Comparison of ENCODE assay signal across 26 cellular contexts in the genomic region with DNA sequence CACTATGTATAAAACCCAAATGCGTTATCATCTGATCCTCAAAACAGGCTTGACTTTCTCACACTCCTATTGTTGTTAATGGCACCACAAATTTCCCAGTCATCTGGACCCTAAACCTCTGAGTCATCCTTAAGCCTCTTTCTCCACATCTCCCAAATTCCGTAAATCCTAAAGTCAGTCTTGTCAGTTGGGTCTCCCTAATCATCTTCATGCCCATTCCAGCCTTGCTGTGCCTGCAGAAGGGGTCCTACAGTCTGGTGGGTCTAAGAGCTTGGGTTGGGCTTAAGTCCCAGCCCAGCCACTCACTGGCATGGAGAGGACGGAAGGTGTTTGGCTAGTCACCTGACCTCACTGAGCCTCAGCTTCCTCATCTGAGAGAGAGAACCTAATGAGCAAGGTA.
DNase-seq lines count a peak whose midpoint lies in the region; FAIRE-seq and TF ChIP-seq lines count a peak whose summit lies in the region.
"Had no signal": no experiment of that assay in that cellular context is flagged by ENCODE, and none has a peak within 500 bp of the region (broad histone marks: within the 10 kb centered on the region; RNA-seq: fewer than 3 reads in every experiment).

No MANE protein-coding gene starts in this region.

- no peaks in the 10 kb centered on the region for H3K79me2 ChIP-seq in KMS-11 (ENCODE audit: insufficient read depth, low read depth)
- H3K79me2 ChIP-seq in H1 (ENCODE audit: control insufficient read depth in 1 of 2, insufficient read depth in 2 of 2, low read length in 2 of 2), result no peaks in the 10 kb centered on the region
- no peaks in the 10 kb centered on the region for H3K79me2 ChIP-seq in mesendoderm (ENCODE audit: control insufficient read depth, insufficient read depth, low read length)

- DNase-seq in NCI-H82 (lab: John Stamatoyannopoulos, UW) (peak; percentile 71), H1 (ENCODE audit: low read depth in 1 of 2, low spot score in 2 of 2) (no peak), mesendoderm (peak; percentile 67), Caco-2 (no peak)
- DNase-seq in activated naive CD4-positive, alpha-beta T cell treated with anti-CD3 and anti-CD28 coated beads, Interleukin-2, amount 50 U/mL, for 16 hours, result no peak
- DNase-seq in activated CD4-positive, CD25-positive, alpha-beta regulatory T cell (lab: John Stamatoyannopoulos, UW), result no peak
- DNase-seq in activated CD4-positive, alpha-beta T cell treated with anti-CD3 and anti-CD28 coated beads for 4 hours, result no peak
- DNase-seq: AML-193; CD4-positive, alpha-beta T cell; CD8-positive, alpha-beta T cell; DMS 273 treated with DMSO at 0.1 percent for 48 hours; DMS153; DMS53; DMS79; DND-41; EL; GDM1 had no signal

- no peak overlapping the region for H3K27ac Mint-ChIP-seq in Caco-2 (ENCODE audit: unreplicated experiment)
- H3K27ac Mint-ChIP-seq: B cell; CD4-positive, alpha-beta T cell; CD8-positive, alpha-beta T cell had no signal

- peaks cover 61% of the 10 kb centered on the region for H3K4me1 ChIP-seq in KMS-11 (ENCODE audit: low read depth, poor library complexity, severe bottlenecking)
- H3K4me1 ChIP-seq in H1 (replicated peaks in 1 of 4; ENCODE audit: control insufficient read depth in 3 of 4, insufficient read depth in 4 of 4, low read length in 3 of 4), result peaks cover 4 to 17% (median 10%) of the 10 kb centered on the region in 4 experiments; a peak in 6 of 7 replicates
- peaks cover 21% of the 10 kb centered on the region for H3K4me1 ChIP-seq in mesendoderm (ENCODE audit: control insufficient read depth, low read depth, low read length)
- no peaks in the 10 kb centered on the region for H3K4me1 ChIP-seq in Caco-2
- H3K4me1 ChIP-seq: A549 had no signal

- no peak overlapping the region for H2BK5ac ChIP-seq in H1 (ENCODE audit: low read depth, low read length)
- no peak overlapping the region for H2BK5ac ChIP-seq in mesendoderm (ENCODE audit: low read length)

- intact Hi-C loops in Caco-2 (cut with micrococcal nuclease; ENCODE audit: unreplicated experiment), result no loop called here

- 0 out of 2 replicates have a peak overlapping the region, but pooled peaks have one; percentile 42 for H2BK12ac ChIP-seq in H1 (ENCODE audit: low read depth, low read length)

- no peaks in the 10 kb centered on the region for H3K36me3 ChIP-seq in KMS-11 (ENCODE audit: insufficient read depth)
- H3K36me3 ChIP-seq in H1 (ENCODE audit: control insufficient read depth in 2 of 4, insufficient read depth in 4 of 4, low read length in 3 of 4), result no peaks in the 10 kb centered on the region
- no peaks in the 10 kb centered on the region for H3K36me3 ChIP-seq in mesendoderm (ENCODE audit: control insufficient read depth, insufficient read depth, low read length)
- no peaks in the 10 kb centered on the region for H3K36me3 ChIP-seq in Caco-2 (ENCODE audit: control insufficient read depth, insufficient read depth, low read length)
- H3K36me3 ChIP-seq: BLaER1 treated with 17β-estradiol and CSF1 and Interleukin-3, amounts not matched to agents 10 nM and 100 nM had no signal

- H3K56ac ChIP-seq in H1 (replicated peaks; ENCODE audit: insufficient read length, low read depth, low read length), result no peak overlapping the region
- H3K56ac ChIP-seq in mesendoderm (ENCODE audit: low read length), result no peak overlapping the region

- H3K9ac ChIP-seq in KMS-11, result no peak overlapping the region
- no peak overlapping the region for H3K9ac ChIP-seq in H1 (replicated peaks in 1 of 4; ENCODE audit: extremely low read depth in 1 of 4, low read depth in 3 of 4, low read length in 3 of 4)
- H3K9ac ChIP-seq in mesendoderm (ENCODE audit: low read length), result no peak overlapping the region
- H3K9ac ChIP-seq: BLaER1 treated with 17β-estradiol and CSF1 and Interleukin-3, amounts not matched to agents 10 nM and 100 nM had no signal

- H3K9me3 ChIP-seq in H1 (ENCODE audit: insufficient read depth in 2 of 2, low read depth in 1 of 2, low read length in 1 of 2) (no peaks in the 10 kb centered on the region), Caco-2 (no peaks in the 10 kb centered on the region)
- H3K9me3 ChIP-seq: A549; BLaER1 treated with 17β-estradiol and CSF1 and Interleukin-3, amounts not matched to agents 10 nM and 100 nM had no signal

- no peak overlapping the region for H3K4me3 ChIP-seq in KMS-11 (IDR thresholded peaks at IDR 0.05; ENCODE audit: insufficient read depth, low read depth, low read length)
- H3K4me3 ChIP-seq in H1 (ENCODE audit: extremely low read depth in 1 of 4, insufficient read depth in 2 of 4, low read depth in 3 of 4, low read length in 4 of 4), result no peak overlapping the region
- H3K4me3 ChIP-seq in mesendoderm (ENCODE audit: low read length), result no peak overlapping the region
- H3K4me3 ChIP-seq in Caco-2 (ENCODE audit: low read depth, low read length), result no peak overlapping the region
- H3K4me3 ChIP-seq: A549; BLaER1 treated with 17β-estradiol and CSF1 and Interleukin-3, amounts not matched to agents 10 nM and 100 nM; GM12878 had no signal

- H3K18ac ChIP-seq in H1 (ENCODE audit: extremely low read depth, low read length) (peak overlapping the region; percentile 51; the same call in 1 of the 2 replicates), mesendoderm (ENCODE audit: low read length) (no peak overlapping the region)

- no peak overlapping the region for H2BK20ac ChIP-seq in H1 (ENCODE audit: low read length)

- POLR2A ChIA-PET in H1 (lab: Charles Lee; ENCODE audit: partially characterized antibody) (no interaction called here), Caco-2 (lab: Charles Lee) (no interaction called here)

- H2BK15ac ChIP-seq in H1 (ENCODE audit: low read length) (no peak overlapping the region), mesendoderm (replicated peaks; ENCODE audit: low read depth) (no peak overlapping the region)

- H3K9me3 Mint-ChIP-seq in Caco-2 (ENCODE audit: unreplicated experiment), result no peaks in the 10 kb centered on the region
- H3K9me3 Mint-ChIP-seq: CD4-positive, alpha-beta T cell; CD8-positive, alpha-beta T cell had no signal

- H3K4ac ChIP-seq in H1 (replicated peaks; ENCODE audit: insufficient read length, low read depth, low read length) (no peak overlapping the region), mesendoderm (ENCODE audit: low read depth, low read length) (no peak overlapping the region)

- CTCF ChIA-PET in H1 (lab: Charles Lee; ENCODE audit: partially characterized antibody), result interaction anchor here (0.5 to 3.8 kb wide), 4 partner anchors 9 to 432 kb away, joined by 3 to 19 read pairs (median 3); no protein-coding TSS in a partner anchor
- CTCF ChIA-PET in Caco-2 (lab: Charles Lee), result no interaction called here

- H3K79me1 ChIP-seq in H1 (ENCODE audit: low read depth, low read length) (0 out of 2 replicates have a peak, but pooled peaks cover 2% of the 10 kb centered on the region), mesendoderm (ENCODE audit: low read length) (no peaks in the 10 kb centered on the region)

- H4K20me1 ChIP-seq in KMS-11 (ENCODE audit: insufficient read depth) (no peaks in the 10 kb centered on the region), H1 (replicated peaks in 1 of 2; ENCODE audit: control insufficient read depth in 1 of 2, insufficient read depth in 2 of 2, low read length in 2 of 2) (no peaks in the 10 kb centered on the region)
- H4K20me1 ChIP-seq: BLaER1 treated with 17β-estradiol and CSF1 and Interleukin-3, amounts not matched to agents 10 nM and 100 nM had no signal

- H2AFZ ChIP-seq in KMS-11 (ENCODE audit: low read depth) (no peak overlapping the region), H1 (ENCODE audit: low read length) (no peak overlapping the region)

- no peaks in the 10 kb centered on the region for H3K4me1 Mint-ChIP-seq in Caco-2 (ENCODE audit: low read depth, unreplicated experiment)

- H3K36me3 Mint-ChIP-seq in Caco-2 (ENCODE audit: insufficient read depth, unreplicated experiment), result no peaks in the 10 kb centered on the region

- H3K4me2 ChIP-seq in KMS-11, result peak overlapping the region; percentile 81
- no peak overlapping the region; a peak in 1 of 4 replicates for H3K4me2 ChIP-seq in H1 (ENCODE audit: insufficient read depth in 1 of 2, low read depth in 2 of 2, low read length in 2 of 2)
- H3K4me2 ChIP-seq in mesendoderm (ENCODE audit: low read length), result no peak overlapping the region
- H3K4me2 ChIP-seq: A549; BLaER1 treated with 17β-estradiol and CSF1 and Interleukin-3, amounts not matched to agents 10 nM and 100 nM had no signal

- WGBS in H1 (ENCODE audit: extremely low coverage in 1 of 2, insufficient coverage in 1 of 2, insufficient read length in 1 of 2, insufficient replicate concordance in 2 of 2, low coverage in 1 of 2, low lambda C conversion rate in 2 of 2, missing lambda C conversion rate in 1 of 2), 2 experiments, result 87% methylated on average over 3 of the region's 3 CpGs; no CpG with 5 or more reads in 1 of the 2 experiments
- no CpG with 5 or more reads among the region's 3 CpGs for WGBS in mesendoderm (ENCODE audit: extremely low coverage, insufficient coverage, low lambda C conversion rate)

- no peak for TF ChIP-seq RAD21 in H1 (IDR thresholded peaks at IDR 0.05 in 1 of 2, conservative IDR thresholded peaks at IDR 0.05 in 1 of 2; ENCODE audit: low read depth in 2 of 2, low read length in 2 of 2)

- H4K91ac ChIP-seq in H1 (replicated peaks; ENCODE audit: insufficient read length, low read length), result no peak overlapping the region

- no TSS peak for BruUV-seq in Caco-2 (replicated peaks; lab: Mats Ljungman, UMichigan)

- no peak overlapping the region for H4K8ac ChIP-seq in H1 (ENCODE audit: extremely low read depth, insufficient read depth, low read length)
- H4K8ac ChIP-seq in mesendoderm (ENCODE audit: low read depth, low read length), result no peak overlapping the region

- no peaks in the 10 kb centered on the region for H3K23me2 ChIP-seq in H1 (ENCODE audit: low read depth, low read length)

- H3K27ac ChIP-seq in KMS-11 (peak overlapping the region; percentile 83; the same call in 1 of the 2 replicates), H1 (ENCODE audit: low read depth, low read length) (no peak overlapping the region), mesendoderm (ENCODE audit: low read depth, low read length) (no peak overlapping the region)
- H3K27ac ChIP-seq: 22Rv1; A549; BLaER1 treated with 17β-estradiol and CSF1 and Interleukin-3, amounts not matched to agents 10 nM and 100 nM; C4-2B had no signal

- H2BK120ac ChIP-seq in H1 (replicated peaks; ENCODE audit: low read depth, low read length) (no peak overlapping the region), mesendoderm (ENCODE audit: low read depth, low read length) (no peak overlapping the region)

- H2AK5ac ChIP-seq in H1 (ENCODE audit: low read depth, low read length) (0 out of 2 replicates have a peak overlapping the region, but pooled peaks have one; percentile 16), mesendoderm (ENCODE audit: low read length) (no peak overlapping the region)

- no peak overlapping the region for H3K14ac ChIP-seq in H1 (ENCODE audit: insufficient read length)

- no peaks in the 10 kb centered on the region for H3K27me3 ChIP-seq in KMS-11 (ENCODE audit: insufficient read depth, low read depth)
- no peaks in the 10 kb centered on the region for H3K27me3 ChIP-seq in H1 (replicated peaks in 1 of 4; ENCODE audit: control insufficient read depth in 3 of 4, extremely low read depth in 1 of 4, insufficient read depth in 3 of 4, low read length in 3 of 4)
- no peaks in the 10 kb centered on the region for H3K27me3 ChIP-seq in mesendoderm (ENCODE audit: insufficient read depth, low read length, poor library complexity)
- no peaks in the 10 kb centered on the region for H3K27me3 ChIP-seq in Caco-2 (replicated peaks; ENCODE audit: control insufficient read depth, insufficient read depth, low read length)
- H3K27me3 ChIP-seq: BLaER1 treated with 17β-estradiol and CSF1 and Interleukin-3, amounts not matched to agents 10 nM and 100 nM had no signal

- no peak for TF ChIP-seq EP300 in H1 (IDR thresholded peaks at IDR 0.05; ENCODE audit: borderline replicate concordance in 1 of 2, low read depth in 2 of 2, low read length in 2 of 2)

- no peak for FAIRE-seq in H1 (lab: Jason Lieb, UNC)
- FAIRE-seq: A549, GM12878, GM12892, GM18507 had no signal

- H3K23ac ChIP-seq in H1 (ENCODE audit: insufficient read length), result no peak overlapping the region
- H3K23ac ChIP-seq in mesendoderm (ENCODE audit: low read length), result no peak overlapping the region

- TF ChIP-seq POLR2A in H1 (IDR thresholded peaks at IDR 0.05; ENCODE audit: control extremely low read depth in 1 of 2, low read depth in 2 of 2, low read length in 2 of 2), result no peak

- no peak for TF ChIP-seq CTCF in KMS-11 (conservative IDR thresholded peaks at IDR 0.05; ENCODE audit: low read depth, low read length)
- TF ChIP-seq CTCF in H1 (IDR thresholded peaks at IDR 0.05; ENCODE audit: control extremely low read depth in 1 of 3, insufficient read depth in 1 of 3, low read depth in 1 of 3, low read length in 3 of 3), result no peak
- no peak for TF ChIP-seq CTCF in Caco-2 (IDR thresholded peaks at IDR 0.05; ENCODE audit: insufficient read depth in 1 of 2, low read depth in 1 of 2, low read length in 1 of 2, severe bottlenecking in 1 of 2, unreplicated experiment in 1 of 2)

- no peak overlapping the region for H3K4me3 Mint-ChIP-seq in Caco-2 (ENCODE audit: unreplicated experiment)
- H3K4me3 Mint-ChIP-seq: B cell; CD4-positive, alpha-beta T cell; CD8-positive, alpha-beta T cell had no signal

- H4K5ac ChIP-seq in H1 (ENCODE audit: insufficient read length, low read depth, low read length), result no peak overlapping the region
- no peak overlapping the region for H4K5ac ChIP-seq in mesendoderm (ENCODE audit: low read length)

- H3K27me3 Mint-ChIP-seq in Caco-2 (ENCODE audit: insufficient read depth, unreplicated experiment), result no peaks in the 10 kb centered on the region
- H3K27me3 Mint-ChIP-seq: B cell; CD4-positive, alpha-beta T cell had no signal

Comparison
In these comparisons a context has a peak if more than half of its experiments do, and no peak if none do; other contexts are left out.
1. DNase-seq: peak in NCI-H82 (single experiment) and mesendoderm (single experiment); none in H1 (0 of 2), activated naive CD4-positive, alpha-beta T cell treated with anti-CD3 and anti-CD28 coated beads, Interleukin-2, amount 50 U/mL, for 16 hours (single experiment), activated CD4-positive, CD25-positive, alpha-beta regulatory T cell (0 of 4), activated CD4-positive, alpha-beta T cell treated with anti-CD3 and anti-CD28 coated beads for 4 hours (0 of 2) and Caco-2 (0 of 2).